17 cellular contexts compared by ENCODE assay signal in genomic region chr5:122715095-122715494, GRCh38. TPM values are rescaled to one million over a fixed set of nuclear protein-coding genes. Genes with fewer than 3 reads are reported as not detected.
A peak's percentile ranks its signal among the peaks of the same experiment; 100 is the strongest.
DNase-seq lines count a peak whose midpoint lies in the region; ATAC-seq and TF ChIP-seq lines count a peak whose summit lies in the region.
"Had no signal": no experiment of that assay in that cellular context is flagged by ENCODE, and none has a peak within 500 bp of the region (broad histone marks: within the 10 kb centered on the region; RNA-seq: fewer than 3 reads in every experiment).

No MANE protein-coding gene starts in this region.

- in situ Hi-C loops in gastrocnemius medialis (cut with MboI; ENCODE audit: low sequenced_read_pairs in 4 of 4), result no loop called here

- H3K4me3 ChIP-seq in SK-N-SH (ENCODE audit: low read depth in 2 of 2, low read length in 1 of 2) (no peak overlapping the region), fibroblast of the aortic adventitia (ENCODE audit: low read depth, low read length) (no peak overlapping the region), gastrocnemius medialis (no peak overlapping the region)
- H3K4me3 ChIP-seq: adrenal gland, coronary artery, PC-9 had no signal

- no peaks in the 10 kb centered on the region for H3F3A ChIP-seq in SK-N-SH (replicated peaks; ENCODE audit: insufficient read depth)

- 15% methylated on average over 1 of the region's 1 CpG for WGBS in SK-N-SH (ENCODE audit: low lambda C conversion rate)

- H3K27ac ChIP-seq in SK-N-SH (ENCODE audit: low read depth in 2 of 2, low read length in 1 of 2), result no peak overlapping the region
- H3K27ac ChIP-seq in gastrocnemius medialis, result no peak overlapping the region
- H3K27ac ChIP-seq: adrenal gland, coronary artery, PC-9, VCaP had no signal

- H3K27me3 ChIP-seq in SK-N-SH (ENCODE audit: insufficient read depth) (no peaks in the 10 kb centered on the region), gastrocnemius medialis (no peaks in the 10 kb centered on the region)
- H3K27me3 ChIP-seq: adrenal gland had no signal

- no peaks in the 10 kb centered on the region for H4K20me1 ChIP-seq in SK-N-SH (ENCODE audit: insufficient read depth)

- DNase-seq in GM04504 (ENCODE audit: low read depth) (peak; percentile 17), SK-N-SH (no peak), fibroblast of the aortic adventitia (ENCODE audit: low read depth) (peak; percentile 48), gastrocnemius medialis (no peak), NCI-H146 treated with DMSO at 0.1 percent for 48 hours (lab: John Stamatoyannopoulos, UW; ENCODE audit: unreplicated experiment) (no peak)
- DNase-seq: activated CD8-positive, alpha-beta memory T cell treated with anti-CD3 and anti-CD28 coated beads for 24 hours; adrenal gland; naive thymus-derived CD8-positive, alpha-beta T cell; NCI-H187; NCI-H526; PC-9; stimulated activated CD4-positive, alpha-beta T cell treated with anti-CD3 and anti-CD28 coated beads, Interleukin-1b, Interleukin-23, amount 100 ng/mL, for 48 hours; SW 1271 had no signal

- no peaks in the 10 kb centered on the region for H3K9me3 ChIP-seq in SK-N-SH
- no peaks in the 10 kb centered on the region for H3K9me3 ChIP-seq in gastrocnemius medialis
- H3K9me3 ChIP-seq: adrenal gland had no signal

- H3K4me1 ChIP-seq in SK-N-SH (ENCODE audit: control insufficient read depth in 1 of 2, insufficient read depth in 2 of 2, low read depth in 1 of 2, low read length in 1 of 2) (no peaks in the 10 kb centered on the region; a peak in 1 of 4 replicates), gastrocnemius medialis (no peaks in the 10 kb centered on the region)
- H3K4me1 ChIP-seq: adrenal gland had no signal

- intact Hi-C loops in gastrocnemius medialis (cut with DNase I; ENCODE audit: low total_unique reads), result no loop called here

- peak overlapping the region; percentile 74; the same call in 1 of the 2 replicates for H2AFZ ChIP-seq in SK-N-SH (ENCODE audit: low read depth)
- H2AFZ ChIP-seq: PC-9 had no signal

- no peaks in the 10 kb centered on the region for H3K79me2 ChIP-seq in SK-N-SH (ENCODE audit: insufficient read depth)

- H3K9me2 ChIP-seq in SK-N-SH, result no peaks in the 10 kb centered on the region

- CTCF ChIA-PET in SK-N-SH (lab: Yijun Ruan, JAX), result interaction anchor here (4.1 kb wide), 1 partner anchor 10 kb away, joined by 19 read pairs; no protein-coding TSS in a partner anchor

- no peak for TF ChIP-seq EP300 in SK-N-SH (IDR thresholded peaks at IDR 0.05; ENCODE audit: borderline replicate concordance in 1 of 2, low read depth in 1 of 2, low read length in 1 of 2)

- H3K4me2 ChIP-seq in SK-N-SH, result no peak overlapping the region; the same call in 1 of the 2 replicates
- H3K4me2 ChIP-seq: PC-9 had no signal

- TF ChIP-seq POLR2A in gastrocnemius medialis (IDR thresholded peaks at IDR 0.05), result no peak

- TF ChIP-seq CTCF in SK-N-SH (IDR thresholded peaks at IDR 0.05) (no peak), fibroblast of the aortic adventitia (IDR thresholded peaks at IDR 0.05; ENCODE audit: insufficient read depth, low read length) (no peak), gastrocnemius medialis (IDR thresholded peaks at IDR 0.05 in 4 of 5, conservative IDR thresholded peaks at IDR 0.05 in 1 of 5) (no peak)

- ATAC-seq in gastrocnemius medialis (peak; percentile 36 to 53), HG03457 (IDR thresholded peaks at IDR 0.05; ENCODE audit: unreplicated experiment) (no peak), GM18519 (IDR thresholded peaks at IDR 0.05; ENCODE audit: low FRiP score, unreplicated experiment) (no peak)
- ATAC-seq: naive thymus-derived CD8-positive, alpha-beta T cell had no signal

- H3K9ac ChIP-seq in SK-N-SH, result no peak overlapping the region

- POLR2A ChIA-PET in SK-N-SH (lab: Yijun Ruan, JAX), result no interaction called here

- H3K36me3 ChIP-seq in SK-N-SH (replicated peaks in 1 of 2; ENCODE audit: control insufficient read depth in 1 of 2, insufficient read depth in 2 of 2, low read length in 1 of 2), result no peaks in the 10 kb centered on the region
- no peaks in the 10 kb centered on the region for H3K36me3 ChIP-seq in gastrocnemius medialis
- H3K36me3 ChIP-seq: adrenal gland had no signal

- no peak for TF ChIP-seq RAD21 in SK-N-SH (IDR thresholded peaks at IDR 0.05; ENCODE audit: low read length)

TF ChIP-seq in SK-N-SH, 30 proteins besides CTCF, POLR2A, EP300 and RAD21:
- TF ChIP-seq RCOR1 (IDR thresholded peaks at IDR 0.05; ENCODE audit: low read length), result no peak
- no peak for TF ChIP-seq NRF1 (IDR thresholded peaks at IDR 0.05; ENCODE audit: low read depth, low read length)
- no peak for TF ChIP-seq GABPA (IDR thresholded peaks at IDR 0.05; ENCODE audit: low read depth)
- TF ChIP-seq JUND (IDR thresholded peaks at IDR 0.05), result no peak
- TF ChIP-seq CHD2 (IDR thresholded peaks at IDR 0.05; ENCODE audit: low read length, partially characterized antibody), result no peak
- TF ChIP-seq TAF1 (IDR thresholded peaks at IDR 0.05; ENCODE audit: borderline replicate concordance, low read depth, low read length), result no peak
- no peak for TF ChIP-seq RFX5 (IDR thresholded peaks at IDR 0.05; ENCODE audit: low read length)
- no peak for TF ChIP-seq SMC3 (IDR thresholded peaks at IDR 0.05; ENCODE audit: low read depth, low read length)
- no peak for TF ChIP-seq PBX3 (IDR thresholded peaks at IDR 0.05)
- TF ChIP-seq MEF2A (IDR thresholded peaks at IDR 0.05; ENCODE audit: borderline replicate concordance, low read depth), result no peak
- TF ChIP-seq MXI1 (IDR thresholded peaks at IDR 0.05; ENCODE audit: low read depth, low read length), result no peak
- TF ChIP-seq POLR2AphosphoS5 (IDR thresholded peaks at IDR 0.05; ENCODE audit: low read depth, low read length), result no peak

RNA-seq across cellular contexts. Expression of gene SNX2, which starts 59.8 kb away (rescaled TPM):
- 17.4 and 23.2 TPM in 2 replicates for polyA plus RNA-seq in SK-N-SH (2012; rRNA removed)
- 32.8 and 40.0 TPM in 2 replicates for polyA plus RNA-seq in SK-N-SH (2012; cell fraction: cytosol; rRNA removed)
- polyA plus RNA-seq in SK-N-SH (2012; cell fraction: nucleus; rRNA removed), result 3.6 and 8.8 TPM in 2 replicates
- total RNA-seq in fibroblast of the aortic adventitia (ENCODE audit: low replicate concordance) (89.4 and 184 TPM in 2 replicates), gastrocnemius medialis (10 to 100 TPM; 28.8 to 35.1 (median 32.0) TPM)

Comparison
In these comparisons a context has a peak if more than half of its experiments do, and no peak if none do; other contexts are left out.
1. DNase-seq: peak in GM04504 (single experiment) and fibroblast of the aortic adventitia (single experiment); none in SK-N-SH (single experiment), gastrocnemius medialis (0 of 2) and NCI-H146 treated with DMSO at 0.1 percent for 48 hours (single experiment).
2. ATAC-seq: peak in gastrocnemius medialis (2 of 2); none in HG03457 (single experiment) and GM18519 (single experiment).